18 cellular contexts compared by ENCODE assay signal in genomic region chr9:124299519-124300090, GRCh38. TPM values are rescaled to one million over a fixed set of nuclear protein-coding genes. Genes with fewer than 3 reads are reported as not detected.
DNase-seq lines count a peak whose midpoint lies in the region; ATAC-seq, FAIRE-seq and TF ChIP-seq lines count a peak whose summit lies in the region.
"Had no signal": no experiment of that assay in that cellular context is flagged by ENCODE, and none has a peak within 500 bp of the region (broad histone marks: within the 10 kb centered on the region; RNA-seq: fewer than 3 reads in every experiment).

No MANE protein-coding gene starts in this region.

- in situ Hi-C loops in HepG2 (cut with HindIII; ENCODE audit: extremely low pct_ligation_motif_present, low pct_unique_long_range_greater_than_20kb) = no loop called here

- POLR2A ChIA-PET in HepG2 (lab: Yijun Ruan, JAX) = interaction anchor here (1.0 kb wide), 1 partner anchor 40 kb away, joined by 3 read pairs; no protein-coding TSS in a partner anchor

- no peak for FAIRE-seq in HepG2 (lab: Jason Lieb, UNC)
- peak; percentile 41 for FAIRE-seq in keratinocyte (lab: Jason Lieb, UNC)

- TF ChIP-seq POLR2A in HepG2 (IDR thresholded peaks at IDR 0.05; ENCODE audit: insufficient read depth in 1 of 2, low read depth in 2 of 2, low read length in 2 of 2) (0 out of 4 replicates have a peak, but pooled peaks of 1 of the 2 experiments have one; percentile 15), right lobe of liver (IDR thresholded peaks at IDR 0.05) (no peak), erythroblast (IDR thresholded peaks at IDR 0.05; ENCODE audit: low read length) (no peak)

- H2AFZ ChIP-seq in HepG2 (ENCODE audit: low read length) (no peak overlapping the region), keratinocyte (ENCODE audit: control insufficient read depth, low read length) (no peak overlapping the region)

- no peaks in the 10 kb centered on the region for H3K9me3 ChIP-seq in HepG2 (ENCODE audit: low read length)
- no peaks in the 10 kb centered on the region for H3K9me3 ChIP-seq in right lobe of liver
- no peaks in the 10 kb centered on the region for H3K9me3 ChIP-seq in RWPE2 (ENCODE audit: severe bottlenecking)
- no peaks in the 10 kb centered on the region for H3K9me3 ChIP-seq in keratinocyte (ENCODE audit: control insufficient read depth, low read depth, low read length)
- H3K9me3 ChIP-seq: left lung, psoas muscle, stomach had no signal

- peak; percentile 21 for DNase-seq in HepG2 (ENCODE audit: low spot score)
- DNase-seq in right lobe of liver = no peak
- DNase-seq in RWPE2 (ENCODE audit: low spot score) = no peak
- no peak for DNase-seq in keratinocyte (ENCODE audit: low read depth, low spot score)
- DNase-seq in hypothalamus (lab: John Stamatoyannopoulos, UW) = no peak
- DNase-seq in erythroblast (lab: John Stamatoyannopoulos, UW) = no peak
- DNase-seq: activated CD4-positive, alpha-beta T cell treated with anti-CD3 and anti-CD28 coated beads, Interleukin-2, amount 50 U/mL, for 4 hours; activated T-cell treated with anti-CD3 and anti-CD28 coated beads, Interleukin-2, amount 50 U/mL, for 4 hours; cerebellar nuclear complex; foreskin keratinocyte; GF-D8; left lung; NCI-H187 treated with DMSO at 0.1 percent for 48 hours; psoas muscle; stomach had no signal

- peaks cover 4% of the 10 kb centered on the region for H3K9me1 ChIP-seq in keratinocyte (ENCODE audit: control insufficient read depth, extremely low read depth, insufficient read depth, low read length)

- H3K36me3 ChIP-seq in HepG2 (replicated peaks in 1 of 2; ENCODE audit: control insufficient read depth in 1 of 2, insufficient read depth in 2 of 2, low read length in 2 of 2) (peaks cover 24 to 41% of the 10 kb centered on the region in 2 experiments), right lobe of liver (peaks cover 0 to 25% (median 0%) of the 10 kb centered on the region in 4 donors), RWPE2 (ENCODE audit: low read depth) (peaks cover 32% of the 10 kb centered on the region), keratinocyte (ENCODE audit: control insufficient read depth in 2 of 2, extremely low read depth in 1 of 2, insufficient read depth in 2 of 2, low read length in 2 of 2) (peaks cover 6 to 28% of the 10 kb centered on the region in 2 experiments)

- H3K4me2 ChIP-seq in HepG2 (ENCODE audit: low read depth, low read length) = no peak overlapping the region
- H3K4me2 ChIP-seq in keratinocyte (ENCODE audit: control insufficient read depth, extremely low read depth, insufficient read depth, low read depth, low read length) = no peak overlapping the region

- 85% methylated on average over 4 of the region's 8 CpGs for WGBS in HepG2 (ENCODE audit: low lambda C conversion rate)
- WGBS in right lobe of liver (ENCODE audit: insufficient coverage, low coverage, low lambda C conversion rate, missing lambda C conversion rate) = 90% methylated on average over 3 of the region's 8 CpGs

- H3K4me1 ChIP-seq in HepG2 (ENCODE audit: insufficient read depth, low read length) (peaks cover 47% of the 10 kb centered on the region), right lobe of liver (peaks cover 0 to 28% (median 16%) of the 10 kb centered on the region in 4 donors), RWPE2 (ENCODE audit: insufficient read depth, poor library complexity, severe bottlenecking) (peaks cover 62% of the 10 kb centered on the region), keratinocyte (ENCODE audit: control insufficient read depth, extremely low read depth, insufficient read depth, low read length) (peaks cover 55% of the 10 kb centered on the region)

- ATAC-seq in HepG2 (peak; percentile 20; the same call in 2 of the 3 replicates), right lobe of liver (no peak), RWPE2 (ENCODE audit: low read depth) (peak; percentile 39), GM21825 (IDR thresholded peaks at IDR 0.05; ENCODE audit: unreplicated experiment) (no peak), HG03039 (IDR thresholded peaks at IDR 0.05; ENCODE audit: unreplicated experiment) (no peak)
- ATAC-seq: activated T-cell treated with anti-CD3 and anti-CD28 coated beads, Interleukin-2, amount 50 U/mL, for 4 hours; foreskin keratinocyte; psoas muscle had no signal

- no peaks in the 10 kb centered on the region for H3K27me3 ChIP-seq in HepG2 (ENCODE audit: control insufficient read depth in 1 of 2, insufficient read depth in 2 of 2, low read length in 2 of 2)
- no peaks in the 10 kb centered on the region for H3K27me3 ChIP-seq in right lobe of liver
- H3K27me3 ChIP-seq in RWPE2 (ENCODE audit: insufficient read depth, poor library complexity, severe bottlenecking) = no peaks in the 10 kb centered on the region
- H3K27me3 ChIP-seq in keratinocyte (ENCODE audit: control insufficient read depth, extremely low read depth, insufficient read depth, low read length) = no peaks in the 10 kb centered on the region
- H3K27me3 ChIP-seq: foreskin keratinocyte, left lung, stomach had no signal

- intact Hi-C loops in HepG2 (cut with micrococcal nuclease; ENCODE audit: unreplicated experiment) (no loop called here), right lobe of liver (cut with DNase I) (no loop called here)

- BruUV-seq in HepG2 (replicated peaks; lab: Mats Ljungman, UMichigan) = no TSS peak

- peaks cover 77% of the 10 kb centered on the region for H3K79me2 ChIP-seq in HepG2 (ENCODE audit: insufficient read depth, low read length)
- peaks cover 55% of the 10 kb centered on the region for H3K79me2 ChIP-seq in keratinocyte (ENCODE audit: control insufficient read depth, insufficient read depth, low read length)

- no peak overlapping the region for H3K4me3 ChIP-seq in HepG2 (replicated peaks in 1 of 3; ENCODE audit: insufficient read depth in 1 of 3, low read depth in 2 of 3, low read length in 3 of 3)
- no peak overlapping the region for H3K4me3 ChIP-seq in right lobe of liver
- no peak overlapping the region for H3K4me3 ChIP-seq in RWPE2 (ENCODE audit: severe bottlenecking)
- no peak overlapping the region for H3K4me3 ChIP-seq in keratinocyte (ENCODE audit: control insufficient read depth in 2 of 3, extremely low read depth in 1 of 3, insufficient read depth in 2 of 3, low read depth in 1 of 3, low read length in 3 of 3)
- H3K4me3 ChIP-seq: left lung, psoas muscle, SK-N-MC, stomach had no signal

- H3K9ac ChIP-seq in HepG2 (ENCODE audit: insufficient read depth, low read depth, low read length) = no peak overlapping the region
- no peak overlapping the region for H3K9ac ChIP-seq in keratinocyte (ENCODE audit: control insufficient read depth, extremely low read depth, insufficient read depth, low read length)

- no peak for TF ChIP-seq RAD21 in HepG2 (CRISPR knock-in tag; IDR thresholded peaks at IDR 0.05)

- CTCF ChIA-PET in HepG2 (lab: Yijun Ruan, JAX; ENCODE audit: low intra/inter-chr PET ratio, low total read pairs) = no interaction called here

- peaks cover 78% of the 10 kb centered on the region for H4K20me1 ChIP-seq in HepG2 (ENCODE audit: insufficient read depth, low read length)
- H4K20me1 ChIP-seq in keratinocyte (ENCODE audit: control insufficient read depth, extremely low read depth, insufficient read depth, low read length) = peaks cover 5% of the 10 kb centered on the region

- H3K27ac ChIP-seq in HepG2 (ENCODE audit: extremely low read length, insufficient read depth, low read length) = no peak overlapping the region
- no peak overlapping the region for H3K27ac ChIP-seq in right lobe of liver
- H3K27ac ChIP-seq in RWPE2 (ENCODE audit: poor library complexity, severe bottlenecking) = peak overlapping the region; percentile 80
- no peak overlapping the region for H3K27ac ChIP-seq in keratinocyte (ENCODE audit: control insufficient read depth, insufficient read depth, low read length)
- H3K27ac ChIP-seq: foreskin keratinocyte, left lung, psoas muscle, SK-N-MC had no signal

- TF ChIP-seq CTCF in HepG2 (CRISPR knock-in tag; IDR thresholded peaks at IDR 0.05) (no peak), right lobe of liver (IDR thresholded peaks at IDR 0.05) (no peak), RWPE2 (IDR thresholded peaks at IDR 0.05; ENCODE audit: poor library complexity, severe bottlenecking) (no peak), keratinocyte (optimal IDR thresholded peaks at IDR 0.05 in 1 of 3, IDR thresholded peaks at IDR 0.05 in 1 of 3, conservative IDR thresholded peaks at IDR 0.05 in 1 of 3; ENCODE audit: extremely low read depth in 1 of 3, insufficient read depth in 2 of 3, low read length in 3 of 3) (no peak)

- TF ChIP-seq EP300 in HepG2 (IDR thresholded peaks at IDR 0.05; ENCODE audit: low read depth in 2 of 2, low read length in 2 of 2) = no peak
- no peak for TF ChIP-seq EP300 in HepG2 (CRISPR knock-in tag; IDR thresholded peaks at IDR 0.05; ENCODE audit: borderline replicate concordance)

- dilution Hi-C loops in keratinocyte (cut with MboI; ENCODE audit: extremely low pct_ligation_motif_present, low sequenced_read_pairs) = loop anchor here (25.0 kb wide), 1 partner anchor 187 kb away; no protein-coding TSS in a partner anchor

RNA-seq across cellular contexts. Expression of gene NEK6, which starts 41.9 kb away (rescaled TPM):
- total RNA-seq in HepG2 (2016; rRNA removed; fragmentation: Illumina TruSeq; extraction: Trizol) (30.4 and 44.7 TPM in 2 replicates), right lobe of liver (100 to 1,000 TPM in 1 of 6 experiments, 10 to 100 TPM in 5; 61.6 to 128 (median 67.5) TPM)
- 24.6 and 26.3 TPM in 2 replicates for total RNA-seq in HepG2 (2016; cell fraction: cytosol; rRNA removed; fragmentation: Illumina TruSeq; extraction: Trizol; ENCODE audit: low read depth)
- total RNA-seq in HepG2 (2016; cell fraction: insoluble cytoplasmic fraction; rRNA removed; fragmentation: Illumina TruSeq; extraction: Trizol) = 33.2 and 37.5 TPM in 2 replicates
- total RNA-seq in HepG2 (2016; cell fraction: membrane; rRNA removed; fragmentation: Illumina TruSeq; extraction: Trizol) = 49.4 and 52.7 TPM in 2 replicates
- 18.1 and 19.8 TPM in 2 replicates for total RNA-seq in HepG2 (2016; cell fraction: nucleus; rRNA removed; fragmentation: Illumina TruSeq; extraction: Trizol)
- polyA plus RNA-seq in HepG2 (2011; rRNA removed) (119 and 127 TPM in 2 replicates), keratinocyte (43.5 to 62.3 TPM (median 56.4 TPM) in 3 replicates)
- polyA plus RNA-seq in HepG2 (2011; cell fraction: cytosol; rRNA removed) = 131 and 138 TPM in 2 replicates
- polyA plus RNA-seq in HepG2 (2011; cell fraction: nucleus; rRNA removed) = 94.1 and 101 TPM in 2 replicates
- polyA plus RNA-seq in HepG2 (2012) = 75.9 and 86.0 TPM in 2 replicates
- 55.6 and 62.7 TPM in 2 replicates for polyA plus RNA-seq in HepG2 (2016; cell fraction: cytosol; fragmentation: Illumina TruSeq; extraction: Trizol; ENCODE audit: low read depth)
- polyA plus RNA-seq in HepG2 (2016; cell fraction: insoluble cytoplasmic fraction; fragmentation: Illumina TruSeq; extraction: Trizol; ENCODE audit: low read depth) = 71.0 and 74.4 TPM in 2 replicates
- polyA plus RNA-seq in HepG2 (2016; cell fraction: membrane; fragmentation: Illumina TruSeq; extraction: Trizol; ENCODE audit: low read depth) = 68.1 and 79.5 TPM in 2 replicates
- 41.9 and 42.8 TPM in 2 replicates for polyA plus RNA-seq in HepG2 (2016; cell fraction: nucleus; fragmentation: Illumina TruSeq; extraction: Trizol; ENCODE audit: insufficient read depth, low read depth)
- 13.4 and 281 TPM in 2 replicates for polyA minus RNA-seq in HepG2 (2011; rRNA and poly(A)+ RNA removed; ENCODE audit: low replicate concordance)
- polyA minus RNA-seq in HepG2 (2011; cell fraction: cytosol; rRNA and poly(A)+ RNA removed) = 74.6 and 87.4 TPM in 2 replicates
- polyA minus RNA-seq in HepG2 (2011; cell fraction: nucleus; rRNA and poly(A)+ RNA removed) = 49.3 and 50.8 TPM in 2 replicates
- 23.6 TPM for polyA plus RNA-seq in keratinocyte (2011; ENCODE audit: low read depth)
- polyA plus RNA-seq in keratinocyte (2011; cell fraction: cytosol; rRNA removed) = 44.1 and 60.2 TPM in 2 replicates
- 39.8 and 44.0 TPM in 2 replicates for polyA plus RNA-seq in keratinocyte (2011; cell fraction: nucleus; rRNA removed)
- 12.1 and 37.2 TPM in 2 replicates for polyA plus RNA-seq in keratinocyte (2012; ENCODE audit: low replicate concordance)
- 74.9 to 81.9 TPM (median 80.8 TPM) in 3 replicates for polyA minus RNA-seq in keratinocyte
- 36.8 TPM for polyA minus RNA-seq in keratinocyte (2011; cell fraction: cytosol; rRNA and poly(A)+ RNA removed)
- 15.7 and 27.1 TPM in 2 replicates for polyA minus RNA-seq in keratinocyte (2011; cell fraction: nucleus; rRNA and poly(A)+ RNA removed)

Comparison
In these comparisons a context has a peak if more than half of its experiments do, and no peak if none do; other contexts are left out.
1. ATAC-seq: peak in HepG2 (single experiment) and RWPE2 (single experiment); none in right lobe of liver (0 of 4), GM21825 (single experiment) and HG03039 (single experiment).